ENCODE assay signal across 8 cellular contexts in the genomic region with DNA sequence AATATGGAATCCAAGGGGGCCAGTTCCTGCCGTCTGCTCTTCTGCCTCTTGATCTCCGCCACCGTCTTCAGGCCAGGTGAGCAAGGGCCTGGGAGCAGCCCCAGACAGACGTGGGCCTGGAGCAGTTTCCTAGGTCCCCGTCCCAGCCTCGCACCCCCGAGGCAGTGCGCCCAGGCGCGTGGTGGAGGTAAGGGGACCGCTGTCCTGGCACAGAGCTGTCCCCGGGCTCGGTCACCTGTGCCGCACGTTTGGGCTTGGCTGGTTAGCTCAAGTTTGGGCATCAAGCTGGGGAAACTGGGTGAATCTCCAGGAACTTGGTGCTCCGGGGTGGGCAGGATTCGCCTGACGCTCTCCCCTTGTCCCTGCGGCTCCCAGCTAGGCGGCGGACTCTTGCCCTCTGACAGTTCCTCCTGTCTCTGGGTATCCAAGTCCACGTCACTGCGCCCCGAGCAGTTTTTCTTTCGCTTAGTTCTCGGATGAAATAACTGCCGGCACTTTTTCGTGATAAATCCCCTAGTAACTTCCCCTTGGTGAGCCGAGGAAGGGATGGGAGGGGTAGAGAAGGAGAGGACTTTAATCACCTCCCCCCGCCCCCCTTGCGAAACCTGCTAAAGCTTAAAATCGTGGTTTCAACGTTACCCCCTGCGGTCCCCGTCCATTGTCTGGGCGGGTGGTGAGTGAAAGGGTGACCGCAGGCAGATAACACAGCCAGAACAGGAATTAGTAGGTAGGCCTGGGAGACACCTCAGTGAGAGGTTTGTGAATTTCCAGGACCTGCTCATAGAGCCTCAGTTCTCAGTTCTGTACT. TPM values are rescaled to one million over a fixed set of nuclear protein-coding genes. Genes with fewer than 3 reads are reported as not detected.
DNase-seq lines count a peak whose midpoint lies in the region; ATAC-seq, FAIRE-seq and TF ChIP-seq lines count a peak whose summit lies in the region.

No MANE protein-coding gene starts in this region.

- intact Hi-C loops in activated B cell treated with CpG ODN at 0.5 μM for 24 hours (cut with micrococcal nuclease): loop anchor here (1.0 to 10.0 kb wide), 9 partner anchors 19 to 1873 kb away; a partner anchor contains a TSS
- intact Hi-C loops in kidney (cut with DNase I): no loop called here

- no peaks in the 10 kb centered on the region for H3K36me3 ChIP-seq in kidney (ENCODE audit: control insufficient read depth in 1 of 2, insufficient read depth in 2 of 2, low read length in 2 of 2)

- peak overlapping the region; percentile 65 to 77 for H3K9ac ChIP-seq in kidney (ENCODE audit: low read length in 2 of 2)

- DNase-seq in GM13977 (ENCODE audit: low spot score) (peak; percentile 77), NCI-H1092 treated with DMSO at 0.1 percent for 48 hours (lab: John Stamatoyannopoulos, UW) (peak; percentile 44), activated B cell treated with CpG ODN at 0.5 μM for 24 hours (peak; percentile 51), cardiac fibroblast (ENCODE audit: low read depth in 2 of 2) (peak; percentile 73 to 83), kidney (peak; percentile 86), NCI-H446 treated with DMSO at 0.1 percent for 48 hours (lab: John Stamatoyannopoulos, UW) (no peak)
- peak; percentile 52 for DNase-seq in stimulated activated CD4-positive, alpha-beta T cell treated with anti-CD3 and anti-CD28 coated beads, Interleukin-12 subunit alpha, Interleukin-12 subunit beta, amount 100 ng/mL, for 4 hours

- no peaks in the 10 kb centered on the region for H3K9me3 Mint-ChIP-seq in activated B cell treated with CpG ODN at 0.5 μM for 24 hours

- POLR2A ChIA-PET in activated B cell treated with CpG ODN at 0.5 μM for 24 hours (lab: Charles Lee): interaction anchor here (0.6 to 3.3 kb wide), 8 partner anchors 9 to 845 kb away, joined by 3 to 14 read pairs (median 4); no protein-coding TSS in a partner anchor

- CTCF ChIA-PET in activated B cell treated with CpG ODN at 0.5 μM for 24 hours (lab: Charles Lee): interaction anchor here (1.0 to 3.7 kb wide), 7 partner anchors 150 to 1265 kb away, joined by 3 to 23 read pairs (median 6); no protein-coding TSS in a partner anchor

- in situ Hi-C loops in GM13977 (cut with MboI; ENCODE audit: low pct_unique_long_range_greater_than_20kb, low sequenced_read_pairs, unreplicated experiment): loop anchor here (5.0 kb wide), 1 partner anchor 1095 kb away; no protein-coding TSS in a partner anchor

- H3K27ac ChIP-seq in kidney (ENCODE audit: low read depth in 2 of 2, low read length in 2 of 2): peak overlapping the region; percentile 88 to 89

- H3K9me3 ChIP-seq in kidney (ENCODE audit: control insufficient read depth in 1 of 2, low read length in 2 of 2): no peaks in the 10 kb centered on the region

- H3K4me1 ChIP-seq in kidney (ENCODE audit: control insufficient read depth in 1 of 2, insufficient read depth in 1 of 2, low read depth in 1 of 2, low read length in 2 of 2): peaks cover 0 to 5% of the 10 kb centered on the region in 2 donors

- H3K4me3 Mint-ChIP-seq in activated B cell treated with CpG ODN at 0.5 μM for 24 hours: peak overlapping the region; percentile 97

- no peaks in the 10 kb centered on the region for H3K27me3 Mint-ChIP-seq in activated B cell treated with CpG ODN at 0.5 μM for 24 hours

- H3K36me3 Mint-ChIP-seq in activated B cell treated with CpG ODN at 0.5 μM for 24 hours (ENCODE audit: low read depth): peaks cover 25% of the 10 kb centered on the region

- no peak for TF ChIP-seq CTCF in GM13977 (IDR thresholded peaks at IDR 0.05; ENCODE audit: extremely low read depth, insufficient read depth, missing control alignments)
- TF ChIP-seq CTCF in activated B cell treated with CpG ODN at 0.5 μM for 24 hours (IDR thresholded peaks at IDR 0.05): no peak
- no peak for TF ChIP-seq CTCF in cardiac fibroblast (IDR thresholded peaks at IDR 0.05; ENCODE audit: low read depth, low read length)
- TF ChIP-seq CTCF in kidney (IDR thresholded peaks at IDR 0.05; ENCODE audit: borderline replicate concordance, extremely low read depth, insufficient read depth): no peak

- ATAC-seq in HG02571 (IDR thresholded peaks at IDR 0.05; ENCODE audit: unreplicated experiment) (peak; percentile 27), activated B cell treated with CpG ODN at 0.5 μM for 24 hours (ENCODE audit: low read depth) (peak; percentile 9)

- no peak for FAIRE-seq in kidney (lab: Jason Lieb, UNC)

- H3K4me3 ChIP-seq in cardiac fibroblast (replicated peaks in 1 of 2; ENCODE audit: low read depth in 2 of 2, low read length in 2 of 2) (peak overlapping the region; percentile 79 to 95), kidney (ENCODE audit: low read length in 2 of 2) (peak overlapping the region; percentile 92 to 98)

- H3K4me1 Mint-ChIP-seq in activated B cell treated with CpG ODN at 0.5 μM for 24 hours: peaks cover 33% of the 10 kb centered on the region

- H3K27ac Mint-ChIP-seq in activated B cell treated with CpG ODN at 0.5 μM for 24 hours: peak overlapping the region; percentile 99

RNA-seq across cellular contexts. Expression of a gene that starts 0.9 kb away (rescaled TPM):
- 27.6 and 28.5 TPM in 2 replicates for total RNA-seq in activated B cell treated with CpG ODN at 0.5 μM for 24 hours
- total RNA-seq in kidney: 36.4 TPM
- 15.1 TPM for polyA plus RNA-seq in kidney (ENCODE audit: insufficient read depth, low read depth, low replicate concordance)
